11 cellular contexts compared by ENCODE assay signal in the genomic region with DNA sequence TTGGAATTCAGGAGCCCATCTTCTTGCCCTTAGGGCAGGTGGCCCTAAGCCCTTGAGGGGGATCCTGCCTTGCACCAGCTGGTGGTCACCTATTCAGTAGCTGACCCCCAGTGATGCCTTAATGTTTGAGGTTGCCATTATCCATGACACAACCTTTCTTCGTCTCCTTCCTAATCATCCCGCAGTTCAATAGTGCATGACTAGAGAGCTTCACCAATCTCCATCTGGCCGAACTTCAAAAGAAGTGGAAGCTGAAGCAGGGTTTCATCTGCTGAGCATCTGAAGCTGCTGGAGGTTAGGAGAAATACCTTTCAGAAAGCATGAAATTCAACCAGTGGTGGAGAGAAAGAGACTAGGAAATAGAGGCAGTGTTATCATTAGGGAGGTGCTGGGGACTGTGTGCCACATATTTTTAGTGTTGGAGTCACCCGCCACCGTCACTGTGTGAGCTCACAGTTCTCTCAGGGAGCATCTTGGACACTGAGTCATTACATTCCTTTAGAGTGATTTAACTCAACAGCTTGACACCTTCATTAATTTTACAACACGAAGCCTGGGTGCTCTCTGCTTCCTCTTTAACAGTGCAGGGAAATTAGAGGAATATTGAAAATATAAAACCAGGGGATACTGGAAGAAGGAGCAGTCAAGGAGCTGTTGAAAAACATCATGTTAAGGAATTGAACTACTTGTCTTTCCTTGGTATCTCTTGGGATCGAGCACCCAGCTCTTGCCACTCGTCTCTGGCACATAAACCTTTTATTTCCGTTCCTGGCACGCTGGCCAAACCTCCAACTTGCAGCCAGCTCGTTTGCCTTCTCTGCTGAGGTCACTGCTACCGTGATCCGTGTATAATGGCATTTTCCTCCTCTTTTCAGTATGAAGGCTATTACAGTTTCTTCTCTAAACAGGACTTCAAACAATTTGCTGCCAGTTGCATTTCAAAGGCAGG. TPM values are rescaled to one million over a fixed set of nuclear protein-coding genes. Genes with fewer than 3 reads are reported as not detected.
DNase-seq lines count a peak whose midpoint lies in the region; ATAC-seq, FAIRE-seq and TF ChIP-seq lines count a peak whose summit lies in the region.
"Had no signal": no experiment of that assay in that cellular context is flagged by ENCODE, and none has a peak within 500 bp of the region (broad histone marks: within the 10 kb centered on the region; RNA-seq: fewer than 3 reads in every experiment).

No MANE protein-coding gene starts in this region.

- no peak overlapping the region for H3K18ac ChIP-seq in H1 (ENCODE audit: extremely low read depth, low read length)

- H3K27ac ChIP-seq in ACC112 (ENCODE audit: low read depth, low read length) = peak overlapping the region; percentile 85
- no peak overlapping the region for H3K27ac ChIP-seq in H1 (ENCODE audit: low read depth, low read length)

- peak overlapping the region; percentile 60 for H3K27ac Mint-ChIP-seq in mesothelial cell of epicardium
- H3K27ac Mint-ChIP-seq in activated T-cell treated with anti-CD3 and anti-CD28 coated beads, Interleukin-2, amount 50 U/mL, for 72 hours = no peak overlapping the region
- H3K27ac Mint-ChIP-seq: activated naive CD4-positive, alpha-beta T cell treated with anti-CD3 and anti-CD28 coated beads for 36 hours; CD8-positive, alpha-beta T cell had no signal

- peaks cover 45% of the 10 kb centered on the region for H3K4me1 Mint-ChIP-seq in mesothelial cell of epicardium
- H3K4me1 Mint-ChIP-seq in activated T-cell treated with anti-CD3 and anti-CD28 coated beads, Interleukin-2, amount 50 U/mL, for 72 hours (ENCODE audit: low read depth) = peaks cover 27% of the 10 kb centered on the region

- H3K9me3 Mint-ChIP-seq in mesothelial cell of epicardium = no peaks in the 10 kb centered on the region
- H3K9me3 Mint-ChIP-seq in activated T-cell treated with anti-CD3 and anti-CD28 coated beads, Interleukin-2, amount 50 U/mL, for 72 hours = no peaks in the 10 kb centered on the region
- H3K9me3 Mint-ChIP-seq: activated naive CD4-positive, alpha-beta T cell treated with anti-CD3 and anti-CD28 coated beads for 36 hours; CD8-positive, alpha-beta T cell had no signal

- no peak for TF ChIP-seq EP300 in H1 (IDR thresholded peaks at IDR 0.05; ENCODE audit: borderline replicate concordance in 1 of 2, low read depth in 2 of 2, low read length in 2 of 2)

- no peak for FAIRE-seq in H1 (lab: Jason Lieb, UNC)

- no peak for TF ChIP-seq POLR2A in H1 (IDR thresholded peaks at IDR 0.05; ENCODE audit: control extremely low read depth in 1 of 2, low read depth in 2 of 2, low read length in 2 of 2)

- no peaks in the 10 kb centered on the region for H3K9me3 ChIP-seq in H1 (ENCODE audit: insufficient read depth in 2 of 2, low read depth in 1 of 2, low read length in 1 of 2)

- H3K4me1 ChIP-seq in ACC112 (ENCODE audit: control insufficient read depth, insufficient read depth, low read length, unreplicated experiment) (peaks cover 24% of the 10 kb centered on the region), H1 (replicated peaks in 1 of 4; ENCODE audit: control insufficient read depth in 3 of 4, insufficient read depth in 4 of 4, low read length in 3 of 4) (peaks cover 13 to 34% (median 25%) of the 10 kb centered on the region in 4 experiments)

- H3K4me3 ChIP-seq in ACC112 (ENCODE audit: low read depth, low read length) = peak overlapping the region; percentile 48
- H3K4me3 ChIP-seq in H1 (ENCODE audit: extremely low read depth in 1 of 4, insufficient read depth in 2 of 4, low read depth in 3 of 4, low read length in 4 of 4) = peak overlapping the region in 1 of 4 experiments; percentile 50; a peak in 1 of 8 replicates

- H2AK5ac ChIP-seq in H1 (ENCODE audit: low read depth, low read length) = no peak overlapping the region

- peak overlapping the region; percentile 54 to 61; a peak in 3 of 4 replicates for H3K4me2 ChIP-seq in H1 (ENCODE audit: insufficient read depth in 1 of 2, low read depth in 2 of 2, low read length in 2 of 2)

- POLR2A ChIA-PET in H1 (lab: Charles Lee; ENCODE audit: partially characterized antibody) = interaction anchor here (0.6 to 2.2 kb wide), 7 partner anchors 10 to 336 kb away, joined by 3 to 8 read pairs (median 3); no protein-coding TSS in a partner anchor
- POLR2A ChIA-PET in HEK293T (lab: Yijun Ruan, JAX) = no interaction called here

- CTCF ChIA-PET in H1 (lab: Charles Lee; ENCODE audit: partially characterized antibody) = interaction anchor here (0.6 to 3.9 kb wide), 17 partner anchors 8 to 381 kb away, joined by 3 to 23 read pairs (median 4); no protein-coding TSS in a partner anchor
- CTCF ChIA-PET in HEK293T (lab: Yijun Ruan, JAX) = interaction anchor here (0.9 to 1.9 kb wide), 6 partner anchors 8 to 341 kb away, joined by 3 to 7 read pairs (median 4); no protein-coding TSS in a partner anchor

- no peak overlapping the region for H4K5ac ChIP-seq in H1 (ENCODE audit: insufficient read length, low read depth, low read length)

- H4K20me1 ChIP-seq in H1 (replicated peaks in 1 of 2; ENCODE audit: control insufficient read depth in 1 of 2, insufficient read depth in 2 of 2, low read length in 2 of 2) = no peaks in the 10 kb centered on the region

- H3K79me2 ChIP-seq in ACC112 (ENCODE audit: control insufficient read depth, insufficient read depth, low read length, unreplicated experiment) (peaks cover 31% of the 10 kb centered on the region), H1 (ENCODE audit: control insufficient read depth in 1 of 2, insufficient read depth in 2 of 2, low read length in 2 of 2) (peaks cover 0 to 35% of the 10 kb centered on the region in 2 experiments; a peak in 3 of 4 replicates)

- no peaks in the 10 kb centered on the region for H3K36me3 Mint-ChIP-seq in mesothelial cell of epicardium
- H3K36me3 Mint-ChIP-seq in activated T-cell treated with anti-CD3 and anti-CD28 coated beads, Interleukin-2, amount 50 U/mL, for 72 hours (ENCODE audit: insufficient read depth in 2 of 2) = peaks cover 0 to 2% of the 10 kb centered on the region in 2 donors

- H4K91ac ChIP-seq in H1 (replicated peaks; ENCODE audit: insufficient read length, low read length) = peak overlapping the region; percentile 12

- no peak for TF ChIP-seq RAD21 in H1 (IDR thresholded peaks at IDR 0.05 in 1 of 2, conservative IDR thresholded peaks at IDR 0.05 in 1 of 2; ENCODE audit: low read depth in 2 of 2, low read length in 2 of 2)

- no peak overlapping the region for H3K23ac ChIP-seq in H1 (ENCODE audit: insufficient read length)

- no peaks in the 10 kb centered on the region for H3K79me1 ChIP-seq in H1 (ENCODE audit: low read depth, low read length)

- WGBS in H1 (ENCODE audit: extremely low coverage in 1 of 2, insufficient coverage in 1 of 2, insufficient read length in 1 of 2, insufficient replicate concordance in 2 of 2, low coverage in 1 of 2, low lambda C conversion rate in 2 of 2, missing lambda C conversion rate in 1 of 2), 2 experiments = 55% methylated on average over 13 of the region's 13 CpGs; no CpG with 5 or more reads in 1 of the 2 experiments

- no peaks in the 10 kb centered on the region for H3K27me3 ChIP-seq in ACC112 (ENCODE audit: insufficient read depth, low read length)
- H3K27me3 ChIP-seq in H1 (replicated peaks in 1 of 4; ENCODE audit: control insufficient read depth in 3 of 4, extremely low read depth in 1 of 4, insufficient read depth in 3 of 4, low read length in 3 of 4) = 0 out of 7 replicates have a peak, but pooled peaks cover 0 to 1% (median 0%) of the 10 kb centered on the region in 4 experiments

- DNase-seq in LoVo (ENCODE audit: low spot score) = peak; percentile 57
- no peak for DNase-seq in H1 (ENCODE audit: low read depth in 1 of 2, low spot score in 2 of 2)
- no peak for DNase-seq in mesothelial cell of epicardium (ENCODE audit: low spot score in 2 of 2, unreplicated experiment in 2 of 2)
- no peak for DNase-seq in central memory CD4-positive, alpha-beta T cell
- DNase-seq in HEK293T (ENCODE audit: extremely low spot score) = no peak
- no peak for DNase-seq in activated T-cell treated with anti-CD3 and anti-CD28 coated beads, Interleukin-2, amount 50 U/mL, for 72 hours
- no peak for DNase-seq in effector CD8-positive, alpha-beta T cell (lab: John Stamatoyannopoulos, UW)
- DNase-seq: activated naive CD4-positive, alpha-beta T cell treated with anti-CD3 and anti-CD28 coated beads for 36 hours; CD8-positive, alpha-beta T cell; NCI-H82 had no signal

- no peak for TF ChIP-seq CTCF in H1 (IDR thresholded peaks at IDR 0.05; ENCODE audit: control extremely low read depth in 1 of 3, insufficient read depth in 1 of 3, low read depth in 1 of 3, low read length in 3 of 3)
- TF ChIP-seq CTCF in mesothelial cell of epicardium (IDR thresholded peaks at IDR 0.05; ENCODE audit: unreplicated experiment) = no peak

- no peak overlapping the region for H3K4ac ChIP-seq in H1 (replicated peaks; ENCODE audit: insufficient read length, low read depth, low read length)

- H2BK120ac ChIP-seq in H1 (replicated peaks; ENCODE audit: low read depth, low read length) = no peak overlapping the region

- H3K36me3 ChIP-seq in ACC112 (ENCODE audit: insufficient read depth, low read length) (0 out of 2 replicates have a peak, but pooled peaks cover 5% of the 10 kb centered on the region), H1 (ENCODE audit: control insufficient read depth in 2 of 4, insufficient read depth in 4 of 4, low read length in 3 of 4) (no peaks in the 10 kb centered on the region)

- no peaks in the 10 kb centered on the region for H3K27me3 Mint-ChIP-seq in mesothelial cell of epicardium (ENCODE audit: low read depth)
- no peaks in the 10 kb centered on the region for H3K27me3 Mint-ChIP-seq in activated T-cell treated with anti-CD3 and anti-CD28 coated beads, Interleukin-2, amount 50 U/mL, for 72 hours (ENCODE audit: low read depth)

- H3K9ac ChIP-seq in H1 (replicated peaks in 1 of 4; ENCODE audit: extremely low read depth in 1 of 4, low read depth in 3 of 4, low read length in 3 of 4) = no peak overlapping the region

- H3K4me3 Mint-ChIP-seq in mesothelial cell of epicardium = no peak overlapping the region
- no peak overlapping the region for H3K4me3 Mint-ChIP-seq in activated T-cell treated with anti-CD3 and anti-CD28 coated beads, Interleukin-2, amount 50 U/mL, for 72 hours
- H3K4me3 Mint-ChIP-seq: activated naive CD4-positive, alpha-beta T cell treated with anti-CD3 and anti-CD28 coated beads for 36 hours; CD8-positive, alpha-beta T cell had no signal

- H2AFZ ChIP-seq in ACC112 (ENCODE audit: low read length, unreplicated experiment) = no peak overlapping the region
- no peak overlapping the region for H2AFZ ChIP-seq in H1 (ENCODE audit: low read length)

- ATAC-seq in activated T-cell treated with anti-CD3 and anti-CD28 coated beads, Interleukin-2, amount 50 U/mL, for 72 hours (replicated peaks in 1 of 2) = no peak
- ATAC-seq: CD8-positive, alpha-beta T cell had no signal

- 0 out of 2 replicates have a peak overlapping the region, but pooled peaks have one; percentile 35 for H2BK15ac ChIP-seq in H1 (ENCODE audit: low read length)

- peak overlapping the region; percentile 55; the same call in 1 of the 2 replicates for H2BK20ac ChIP-seq in H1 (ENCODE audit: low read length)

- H3K23me2 ChIP-seq in H1 (ENCODE audit: low read depth, low read length) = peaks cover 3% of the 10 kb centered on the region; the same call in 1 of the 2 replicates

- no peak overlapping the region; the same call in 1 of the 2 replicates for H2BK12ac ChIP-seq in H1 (ENCODE audit: low read depth, low read length)

- no peak overlapping the region for H3K56ac ChIP-seq in H1 (replicated peaks; ENCODE audit: insufficient read length, low read depth, low read length)

- H4K8ac ChIP-seq in H1 (ENCODE audit: extremely low read depth, insufficient read depth, low read length) = no peak overlapping the region

- no peak overlapping the region for H3K14ac ChIP-seq in H1 (ENCODE audit: insufficient read length)

- no peak overlapping the region for H2BK5ac ChIP-seq in H1 (ENCODE audit: low read depth, low read length)

RNA-seq across cellular contexts. Expression of a gene that starts 53.6 kb away (rescaled TPM):
- total RNA-seq in H1 (2021; fragmentation: NEBNext Ultra II Directional; extraction: Animal tissue kit (Norgen Biotek cat#: 25700)) = 19.8 and 25.5 TPM in 2 replicates
- 13.0 and 24.0 TPM in 2 replicates for polyA plus RNA-seq in H1 (2011; rRNA removed)
- 19.1 TPM for polyA plus RNA-seq in H1 (2011; cell fraction: cytosol; rRNA removed)
- 23.0 TPM for polyA plus RNA-seq in H1 (2011; cell fraction: nucleus; rRNA removed)
- polyA plus RNA-seq in H1 (2012, experiment 1 of 2) = 12.3 to 26.3 TPM (median 24.9 TPM) in 4 replicates
- polyA plus RNA-seq in H1 (2012, experiment 2 of 2) = 22.9 TPM
- 20.4 TPM for polyA plus RNA-seq in H1 (2013, experiment 1 of 2)
- 23.6 TPM for polyA plus RNA-seq in H1 (2013, experiment 2 of 2)
- polyA minus RNA-seq in H1 (2011; rRNA and poly(A)+ RNA removed) = 7.1 and 7.4 TPM in 2 replicates
- 11.6 TPM for polyA minus RNA-seq in H1 (2011; cell fraction: cytosol; rRNA and poly(A)+ RNA removed)
- polyA minus RNA-seq in H1 (2011; cell fraction: nucleus; rRNA and poly(A)+ RNA removed) = 10.0 TPM
- 29.7 to 31.4 TPM (median 30.9 TPM) in 3 replicates for total RNA-seq in mesothelial cell of epicardium
- 10 to 100 TPM; 25.7 to 30.2 TPM for total RNA-seq in activated T-cell treated with anti-CD3 and anti-CD28 coated beads, Interleukin-2, amount 50 U/mL, for 72 hours

RNA-seq across cellular contexts. Expression of a gene that starts 56.0 kb away (rescaled TPM):
- 78.3 and 79.9 TPM in 2 replicates for total RNA-seq in H1 (2021; fragmentation: NEBNext Ultra II Directional; extraction: Animal tissue kit (Norgen Biotek cat#: 25700))
- polyA plus RNA-seq in H1 (2011; rRNA removed) = 30.9 and 34.3 TPM in 2 replicates
- 47.3 TPM for polyA plus RNA-seq in H1 (2011; cell fraction: cytosol; rRNA removed)
- polyA plus RNA-seq in H1 (2011; cell fraction: nucleus; rRNA removed) = 42.0 TPM
- polyA plus RNA-seq in H1 (2012, experiment 1 of 2) = 56.9 to 66.5 TPM (median 58.3 TPM) in 4 replicates
- polyA plus RNA-seq in H1 (2012, experiment 2 of 2) = 39.2 TPM
- polyA plus RNA-seq in H1 (2013, experiment 1 of 2) = 67.7 TPM
- 66.3 TPM for polyA plus RNA-seq in H1 (2013, experiment 2 of 2)
- 91.2 and 91.8 TPM in 2 replicates for polyA minus RNA-seq in H1 (2011; rRNA and poly(A)+ RNA removed)
- polyA minus RNA-seq in H1 (2011; cell fraction: cytosol; rRNA and poly(A)+ RNA removed) = 26.5 TPM
- polyA minus RNA-seq in H1 (2011; cell fraction: nucleus; rRNA and poly(A)+ RNA removed) = 45.0 TPM
- 51.4 to 54.8 TPM (median 53.0 TPM) in 3 replicates for total RNA-seq in mesothelial cell of epicardium
- total RNA-seq in activated T-cell treated with anti-CD3 and anti-CD28 coated beads, Interleukin-2, amount 50 U/mL, for 72 hours = 10 to 100 TPM; 26.4 to 27.1 TPM
